Comparison of ENCODE assay signal across 21 cellular contexts in genomic region chr5:54969856-54970828, GRCh38. TPM values are rescaled to one million over a fixed set of nuclear protein-coding genes. Genes with fewer than 3 reads are reported as not detected.
A peak's percentile ranks its signal among the peaks of the same experiment; 100 is the strongest.
DNase-seq lines count a peak whose midpoint lies in the region; ATAC-seq and TF ChIP-seq lines count a peak whose summit lies in the region.
"Had no signal": no experiment of that assay in that cellular context is flagged by ENCODE, and none has a peak within 500 bp of the region (broad histone marks: within the 10 kb centered on the region; RNA-seq: fewer than 3 reads in every experiment).

No MANE protein-coding gene starts in this region.

- no peak for DNase-seq in RWPE2 (ENCODE audit: low spot score)
- peak; percentile 77 for DNase-seq in dermis blood vessel endothelial cell
- DNase-seq in osteocyte (ENCODE audit: extremely low spot score, unreplicated experiment) = no peak
- no peak for DNase-seq in kidney tubule cell (ENCODE audit: low spot score)
- no peak for DNase-seq in dedifferentiated amniotic fluid mesenchymal stem cell (ENCODE audit: extremely low spot score)
- no peak for DNase-seq in psoas muscle
- DNase-seq: CD4-positive, CD25-positive, alpha-beta regulatory T cell; DMS53; H9; MG63; NCI-H1092 treated with DMSO at 0.1 percent for 48 hours; NCI-H1694; NCI-H2107; NCI-H2227 treated with DMSO at 0.1 percent for 48 hours; NCI-H524; SHP77 had no signal

- no peak overlapping the region for H3K4me3 Mint-ChIP-seq in osteocyte (ENCODE audit: unreplicated experiment)
- H3K4me3 Mint-ChIP-seq: CD4-positive, CD25-positive, alpha-beta regulatory T cell; H9 had no signal

- H3K27ac Mint-ChIP-seq in osteocyte (ENCODE audit: unreplicated experiment) = no peak overlapping the region
- H3K27ac Mint-ChIP-seq: CD4-positive, CD25-positive, alpha-beta regulatory T cell; H9 had no signal

- H3K27me3 ChIP-seq in BLaER1 = no peaks in the 10 kb centered on the region
- no peaks in the 10 kb centered on the region for H3K27me3 ChIP-seq in RWPE2 (ENCODE audit: insufficient read depth, poor library complexity, severe bottlenecking)
- H3K27me3 ChIP-seq in psoas muscle (ENCODE audit: insufficient read depth in 3 of 3, low read length in 2 of 3) = no peaks in the 10 kb centered on the region

- no peaks in the 10 kb centered on the region for H3K36me3 Mint-ChIP-seq in osteocyte (ENCODE audit: unreplicated experiment)
- H3K36me3 Mint-ChIP-seq: CD4-positive, CD25-positive, alpha-beta regulatory T cell had no signal

- intact Hi-C loops in psoas muscle (cut with DNase I) = no loop called here

- H3K27me3 Mint-ChIP-seq in osteocyte (ENCODE audit: unreplicated experiment) = peaks cover 23% of the 10 kb centered on the region

- H3K4me1 ChIP-seq in BLaER1 (peaks cover 51% of the 10 kb centered on the region), RWPE2 (ENCODE audit: insufficient read depth, poor library complexity, severe bottlenecking) (no peaks in the 10 kb centered on the region), psoas muscle (no peaks in the 10 kb centered on the region)
- H3K4me1 ChIP-seq: A549 had no signal

- H3K9ac ChIP-seq in BLaER1 = no peak overlapping the region

- WGBS in psoas muscle, 3 donors = 45 to 47% (median 45%) methylated on average over 5 of the region's 5 CpGs

- H3K27ac ChIP-seq in BLaER1 = peak overlapping the region; percentile 16; the same call in 1 of the 2 replicates
- H3K27ac ChIP-seq in RWPE2 (ENCODE audit: poor library complexity, severe bottlenecking) = no peak overlapping the region
- no peak overlapping the region for H3K27ac ChIP-seq in psoas muscle
- H3K27ac ChIP-seq: A549 had no signal

- H3K9me3 ChIP-seq in BLaER1 = peaks cover 23% of the 10 kb centered on the region
- no peaks in the 10 kb centered on the region for H3K9me3 ChIP-seq in RWPE2 (ENCODE audit: severe bottlenecking)
- H3K9me3 ChIP-seq in psoas muscle = no peaks in the 10 kb centered on the region
- H3K9me3 ChIP-seq: A549, MG63 had no signal

- H4K20me1 ChIP-seq in BLaER1 = no peaks in the 10 kb centered on the region

- no peaks in the 10 kb centered on the region for H3K4me1 Mint-ChIP-seq in osteocyte (ENCODE audit: unreplicated experiment)
- H3K4me1 Mint-ChIP-seq: CD4-positive, CD25-positive, alpha-beta regulatory T cell had no signal

- peak; percentile 36 for TF ChIP-seq CTCF in RWPE2 (IDR thresholded peaks at IDR 0.05; ENCODE audit: poor library complexity, severe bottlenecking)
- peak; percentile 18 for TF ChIP-seq CTCF in osteocyte (IDR thresholded peaks at IDR 0.05)
- no peak for TF ChIP-seq CTCF in psoas muscle (IDR thresholded peaks at IDR 0.05)

- H3K4me3 ChIP-seq in BLaER1 (no peak overlapping the region), RWPE2 (ENCODE audit: severe bottlenecking) (no peak overlapping the region), psoas muscle (no peak overlapping the region)
- H3K4me3 ChIP-seq: A549, MG63 had no signal

- H3K9me3 Mint-ChIP-seq in osteocyte (ENCODE audit: unreplicated experiment) = peaks cover 4% of the 10 kb centered on the region
- H3K9me3 Mint-ChIP-seq: CD4-positive, CD25-positive, alpha-beta regulatory T cell had no signal

- H3K36me3 ChIP-seq in BLaER1 (peaks cover 5% of the 10 kb centered on the region; the same call in 1 of the 2 replicates), RWPE2 (ENCODE audit: low read depth) (no peaks in the 10 kb centered on the region), psoas muscle (ENCODE audit: insufficient read depth in 1 of 2, low read depth in 1 of 2) (no peaks in the 10 kb centered on the region)
- H3K36me3 ChIP-seq: MG63 had no signal

- H3K4me2 ChIP-seq in BLaER1 = peak overlapping the region; percentile 56
- H3K4me2 ChIP-seq: A549 had no signal

- ATAC-seq in RWPE2 (ENCODE audit: low read depth) (no peak), HG03175 (IDR thresholded peaks at IDR 0.05; ENCODE audit: unreplicated experiment) (no peak), psoas muscle (no peak)
- ATAC-seq: A549, Panc1 had no signal

RNA-seq across cellular contexts. Expression of gene ESM1, which starts 15.3 kb away (rescaled TPM):
- 54.5 and 70.8 TPM in 2 replicates for total RNA-seq in dermis blood vessel endothelial cell
- total RNA-seq in osteocyte = 0.35 and 0.73 TPM in 2 replicates
- under 1 TPM in 1 of 4 donors, not detected in 3; 0.13 TPM for total RNA-seq in psoas muscle
- polyA plus RNA-seq in psoas muscle = under 1 TPM; 0.01 to 0.13 (median 0.06) TPM
- total RNA-seq: H9, HT-29 had no signal
- polyA plus RNA-seq: A549 had no signal

RNA-seq across cellular contexts. Expression of gene GZMK, which starts 53.9 kb away (rescaled TPM):
- not detected in 2 replicates for total RNA-seq in dermis blood vessel endothelial cell
- total RNA-seq in osteocyte = not detected in 2 replicates
- under 1 TPM in 2 of 4 donors, not detected in 2; 0.14 to 0.49 TPM for total RNA-seq in psoas muscle
- under 1 TPM; 0.09 to 0.18 (median 0.14) TPM for polyA plus RNA-seq in psoas muscle
- total RNA-seq: H9, HT-29 had no signal
- polyA plus RNA-seq: A549 had no signal

Comparison
In these comparisons a context has a peak if more than half of its experiments do, and no peak if none do; other contexts are left out.
1. RNA of gene ESM1, which starts 15.3 kb away (total RNA-seq): 54.5 to 70.8 TPM in dermis blood vessel endothelial cell; 0.35 to 0.73 TPM in osteocyte and 0.13 TPM in psoas muscle; every median in the first group is over 10 times any median in the second.